Comparison of ENCODE assay signal across 13 cellular contexts in the genomic region with DNA sequence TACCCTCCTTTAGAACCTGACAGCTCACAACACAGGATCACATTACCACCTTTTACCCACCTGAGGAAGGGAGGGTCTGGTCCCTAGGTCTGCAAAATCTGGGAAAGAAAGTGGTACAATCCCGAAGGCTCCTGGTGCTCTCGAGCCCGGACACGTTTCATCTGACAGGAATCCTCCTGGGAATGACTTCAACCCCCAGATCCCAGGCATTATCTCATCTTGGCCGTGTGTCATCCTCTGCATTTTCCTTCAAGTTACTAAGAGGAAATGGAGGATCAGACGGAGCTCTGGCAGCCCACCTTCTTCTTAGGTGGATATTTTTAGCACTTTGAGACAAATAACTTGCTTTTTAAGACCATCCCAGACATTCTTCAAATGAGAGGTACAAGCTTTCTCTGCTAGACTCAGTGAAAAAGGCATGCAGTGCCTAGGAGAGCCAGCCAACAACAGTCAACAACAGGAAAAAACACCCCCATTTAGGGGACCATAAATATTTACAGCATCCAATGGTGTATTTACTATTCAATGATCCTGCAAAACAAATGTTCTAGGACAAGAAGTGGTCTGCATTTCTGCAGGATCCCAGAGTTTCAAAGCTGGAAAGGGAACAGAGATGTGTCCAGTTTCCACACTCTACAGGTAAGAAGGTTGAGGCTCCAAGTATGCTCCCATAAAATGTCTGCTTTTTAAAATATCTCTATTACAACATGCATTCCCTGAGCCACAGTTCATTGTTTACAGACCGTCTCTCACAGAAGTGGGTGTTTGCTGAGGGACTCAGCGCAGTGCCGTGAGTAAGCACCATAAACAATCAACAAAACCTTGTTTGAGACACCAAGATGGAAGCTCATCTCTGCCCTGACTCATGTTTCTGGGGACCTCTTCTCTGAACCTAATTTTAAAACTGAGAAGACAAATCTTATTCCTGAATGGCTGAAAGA. TPM values are rescaled to one million over a fixed set of nuclear protein-coding genes. Genes with fewer than 3 reads are reported as not detected.
A peak's percentile ranks its signal among the peaks of the same experiment; 100 is the strongest.
DNase-seq lines count a peak whose midpoint lies in the region; ATAC-seq and TF ChIP-seq lines count a peak whose summit lies in the region.
"Had no signal": no experiment of that assay in that cellular context is flagged by ENCODE, and none has a peak within 500 bp of the region (broad histone marks: within the 10 kb centered on the region; RNA-seq: fewer than 3 reads in every experiment).

No MANE protein-coding gene starts in this region.

- peaks cover 68% of the 10 kb centered on the region for H3K4me1 Mint-ChIP-seq in HFFc6 (ENCODE audit: low read depth)

- H3K9me3 Mint-ChIP-seq in HFFc6, result no peaks in the 10 kb centered on the region
- H3K9me3 Mint-ChIP-seq: GM23338 had no signal

- CTCF ChIA-PET in AG04450 (lab: Charles Lee), result interaction anchor here (1.0 to 1.8 kb wide), 3 partner anchors 40 to 149 kb away, joined by 3 to 9 read pairs (median 4); no protein-coding TSS in a partner anchor

- peak overlapping the region; percentile 99 for H3K27ac Mint-ChIP-seq in HFFc6
- H3K27ac Mint-ChIP-seq: GM23338 had no signal

- H3K27me3 Mint-ChIP-seq in HFFc6 (ENCODE audit: insufficient read depth), result no peaks in the 10 kb centered on the region; the same call in 1 of the 2 replicates

- POLR2A ChIA-PET in AG04450 (lab: Yijun Ruan, JAX), result no interaction called here

- peak overlapping the region; percentile 85 for H3K4me3 Mint-ChIP-seq in HFFc6
- H3K4me3 Mint-ChIP-seq: GM23338 had no signal

- H3K36me3 Mint-ChIP-seq in HFFc6 (ENCODE audit: low read depth), result 0 out of 2 replicates have a peak, but pooled peaks cover 3% of the 10 kb centered on the region

- TF ChIP-seq CTCF in AG04450 (IDR thresholded peaks at IDR 0.05; ENCODE audit: low read depth, low read length) (no peak), HFFc6 (IDR thresholded peaks at IDR 0.05) (no peak)

- H3K27me3 ChIP-seq in AG04450 (ENCODE audit: control insufficient read depth, insufficient read depth, low read length), result no peaks in the 10 kb centered on the region
- H3K27me3 ChIP-seq: adrenal gland, upper lobe of right lung had no signal

- DNase-seq in AG04450 (ENCODE audit: low read depth, low spot score) (peak; percentile 32), HFFc6 (peak; percentile 85), SK-N-DZ (ENCODE audit: low spot score) (peak; percentile 53), glomerular visceral epithelial cell (ENCODE audit: extremely low spot score) (peak; percentile 64), cardiac septum (ENCODE audit: low spot score) (no peak)
- DNase-seq in stimulated activated CD4-positive, alpha-beta T cell treated with anti-CD3 and anti-CD28 coated beads, Interleukin-4, amount 100 ng/mL, for 1 hour, result no peak
- DNase-seq: adrenal gland, NCI-H187, upper lobe of right lung had no signal

- no peak for ATAC-seq in GM21723 (IDR thresholded peaks at IDR 0.05; ENCODE audit: unreplicated experiment)
- no peak for ATAC-seq in GM18867 (IDR thresholded peaks at IDR 0.05; ENCODE audit: unreplicated experiment)
- ATAC-seq: GM23338, upper lobe of right lung had no signal

- intact Hi-C loops in cardiac septum (cut with DNase I), result no loop called here

- no peak overlapping the region for H3K4me3 ChIP-seq in AG04450 (ENCODE audit: low read depth, low read length)
- H3K4me3 ChIP-seq: adrenal gland, GM23338, skin epidermis, upper lobe of right lung had no signal

- H3K9me3 ChIP-seq in AG04450 (ENCODE audit: control insufficient read depth, insufficient read depth, low read length), result no peaks in the 10 kb centered on the region
- H3K9me3 ChIP-seq: adrenal gland, upper lobe of right lung had no signal

- peak overlapping the region; percentile 35 for H3K27ac ChIP-seq in AG04450 (ENCODE audit: low read depth, low read length)
- H3K27ac ChIP-seq: adrenal gland, skin epidermis, upper lobe of right lung had no signal

RNA-seq across cellular contexts. Expression of a gene that starts 38.3 kb away (rescaled TPM):
- polyA plus RNA-seq in AG04450 (2011; rRNA removed), result 4.9 and 5.6 TPM in 2 replicates
- polyA minus RNA-seq in AG04450 (2011; rRNA and poly(A)+ RNA removed), result 5.6 and 5.9 TPM in 2 replicates
- 1 to 10 TPM; 1.7 to 5.9 (median 2.4) TPM for total RNA-seq in HFFc6 (2021; fragmentation: NEBNext Ultra II Directional; extraction: Animal tissue kit (Norgen Biotek cat#: 25700))
- polyA plus RNA-seq in SK-N-DZ (2014; cell fraction: cytosol; rRNA removed), result 2.7 and 5.7 TPM in 2 replicates
- 3.4 and 4.6 TPM in 2 replicates for polyA plus RNA-seq in SK-N-DZ (2014; cell fraction: nucleus; rRNA removed)
- 23.1 TPM for total RNA-seq in cardiac septum

Comparison
In these comparisons a context has a peak if more than half of its experiments do, and no peak if none do; other contexts are left out.
1. DNase-seq: peak in AG04450 (single experiment), HFFc6 (single experiment), SK-N-DZ (single experiment) and glomerular visceral epithelial cell (single experiment); none in stimulated activated CD4-positive, alpha-beta T cell treated with anti-CD3 and anti-CD28 coated beads, Interleukin-4, amount 100 ng/mL, for 1 hour (single experiment) and cardiac septum (single experiment).